Comparison of ENCODE assay signal across 8 cellular contexts in the genomic region with DNA sequence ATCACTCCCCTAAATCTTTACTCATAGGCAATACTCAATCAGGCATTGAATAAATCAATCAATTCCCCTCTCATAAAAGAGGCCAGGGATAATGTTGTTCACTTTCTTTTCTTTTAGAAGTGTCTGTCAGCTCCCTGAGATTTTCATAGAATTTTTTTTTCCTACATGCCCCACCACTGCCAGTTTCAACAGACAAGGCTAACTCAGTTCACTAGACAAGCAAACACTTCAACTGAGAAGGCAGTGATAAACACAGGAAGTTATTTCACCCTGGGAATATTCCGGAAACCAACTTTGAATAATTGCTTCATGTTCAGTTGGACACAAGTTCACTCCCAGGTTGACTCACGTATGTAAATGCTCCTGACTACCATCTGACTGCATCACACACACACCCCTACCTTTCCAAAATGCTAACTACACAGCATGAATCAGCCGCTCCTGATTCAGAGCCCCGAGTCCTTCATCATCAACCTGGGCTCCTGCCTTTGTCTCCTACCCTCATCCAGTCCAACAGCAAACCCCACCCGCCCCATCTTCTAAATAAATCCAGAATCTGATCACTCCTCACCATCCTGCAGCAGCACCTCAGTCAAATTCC.
A peak's percentile ranks its signal among the peaks of the same experiment; 100 is the strongest.
DNase-seq lines count a peak whose midpoint lies in the region; ATAC-seq and TF ChIP-seq lines count a peak whose summit lies in the region.

No MANE protein-coding gene starts in this region.

- peak overlapping the region; percentile 40 for H2AFZ ChIP-seq in mammary epithelial cell (ENCODE audit: low read depth, low read length)

- peak overlapping the region; percentile 14 for H3K9ac ChIP-seq in mammary epithelial cell (ENCODE audit: insufficient read depth, low read length)

- H3K79me2 ChIP-seq in mammary epithelial cell (ENCODE audit: insufficient read depth, low read length), result no peaks in the 10 kb centered on the region

- intact Hi-C loops in mammary epithelial cell (cut with micrococcal nuclease) (no loop called here), mucosa of descending colon (cut with DNase I, micrococcal nuclease) (no loop called here)

- peak overlapping the region; percentile 49 for H3K4me2 ChIP-seq in mammary epithelial cell (ENCODE audit: insufficient read depth, low read depth, low read length)

- ATAC-seq in HG02840 (IDR thresholded peaks at IDR 0.05; ENCODE audit: low FRiP score, unreplicated experiment) (peak; percentile 69), mucosa of descending colon (peak; percentile 94)

- DNase-seq in stimulated activated naive CD4-positive, alpha-beta T cell treated with Interleukin-2 at 50 U/mL for 16 hours (lab: John Stamatoyannopoulos, UW), result peak; percentile 15
- DNase-seq in stimulated activated naive CD4-positive, alpha-beta T cell (lab: John Stamatoyannopoulos, UW), result no peak
- DNase-seq in NCI-H460 (ENCODE audit: extremely low read depth, low read depth) (peak; percentile 59), mammary epithelial cell (peak; percentile 99), mucosa of descending colon (peak in 2 of 3 donors; percentile 32 to 41), NCI-H748 treated with DMSO at 0.1 percent for 48 hours (lab: John Stamatoyannopoulos, UW) (no peak), NCI-H524 (lab: John Stamatoyannopoulos, UW) (no peak)

- H3K4me3 ChIP-seq in mammary epithelial cell (replicated peaks in 1 of 3; ENCODE audit: insufficient read depth in 1 of 3, low read depth in 2 of 3, low read length in 3 of 3) (no peak overlapping the region), mucosa of descending colon (no peak overlapping the region)

- dilution Hi-C loops in mammary epithelial cell (cut with HindIII; ENCODE audit: low sequenced_read_pairs), result no loop called here

- H3K36me3 ChIP-seq in mammary epithelial cell (ENCODE audit: insufficient read depth, low read length) (no peaks in the 10 kb centered on the region), mucosa of descending colon (ENCODE audit: low read depth) (no peaks in the 10 kb centered on the region)

- no peak for TF ChIP-seq CTCF in mammary epithelial cell (conservative IDR thresholded peaks at IDR 0.05 in 1 of 2, IDR thresholded peaks at IDR 0.05 in 1 of 2; ENCODE audit: extremely low read depth in 1 of 2, insufficient read depth in 1 of 2, low read depth in 1 of 2, low read length in 2 of 2)
- TF ChIP-seq CTCF in mucosa of descending colon (IDR thresholded peaks at IDR 0.05), result no peak

- WGBS in mammary epithelial cell (ENCODE audit: low coverage, missing lambda C conversion rate), result 0% methylated on average over 5 of the region's 5 CpGs

- peaks cover 30% of the 10 kb centered on the region for H3K4me1 ChIP-seq in mammary epithelial cell (ENCODE audit: insufficient read depth, low read length)
- peaks cover 15% of the 10 kb centered on the region for H3K4me1 ChIP-seq in mucosa of descending colon (ENCODE audit: low read depth)

- H4K20me1 ChIP-seq in mammary epithelial cell (ENCODE audit: insufficient read depth, low read length), result no peaks in the 10 kb centered on the region

- in situ Hi-C loops in mammary epithelial cell (cut with MboI; ENCODE audit: low sequenced_read_pairs in 2 of 2), result loop anchor here in 1 of 2 donors (5.0 kb wide), 1 partner anchor 349 kb away; no protein-coding TSS in a partner anchor

- no peaks in the 10 kb centered on the region for H3K27me3 ChIP-seq in mammary epithelial cell (ENCODE audit: insufficient read depth, low read length)

- H3K27ac ChIP-seq in mammary epithelial cell (ENCODE audit: insufficient read depth, low read depth, low read length), result peak overlapping the region; percentile 90

- H3K9me3 ChIP-seq in mammary epithelial cell (replicated peaks; ENCODE audit: insufficient read depth, low read length), result no peaks in the 10 kb centered on the region
- no peaks in the 10 kb centered on the region for H3K9me3 ChIP-seq in mucosa of descending colon

- BruUV-seq in mammary epithelial cell (replicated peaks; lab: Mats Ljungman, UMichigan), result no TSS peak

- CTCF ChIA-PET in mammary epithelial cell (lab: Charles Lee; ENCODE audit: low non-redundant PET), result interaction anchor here (0.8 kb wide), 1 partner anchor 13 kb away, joined by 16 read pairs; no protein-coding TSS in a partner anchor

Comparison
In these comparisons a context has a peak if more than half of its experiments do, and no peak if none do; other contexts are left out.
1. DNase-seq: peak in stimulated activated naive CD4-positive, alpha-beta T cell treated with Interleukin-2 at 50 U/mL for 16 hours (single experiment), NCI-H460 (single experiment), mammary epithelial cell (single experiment) and mucosa of descending colon (2 of 3); none in stimulated activated naive CD4-positive, alpha-beta T cell (0 of 6), NCI-H748 treated with DMSO at 0.1 percent for 48 hours (single experiment) and NCI-H524 (0 of 2).